1 cellular context compared by ENCODE assay signal in genomic region chr5:76488969-76489368, GRCh38.
TF ChIP-seq lines count a peak whose summit lies in the region.

No MANE protein-coding gene starts in this region.

TF ChIP-seq in IMR-90, 13 proteins besides CTCF, POLR2A, EP300 and RAD21 (continued from another document):
- TF ChIP-seq SMC3 (IDR thresholded peaks at IDR 0.05; ENCODE audit: low read depth, low read length) (no peak), CEBPB (IDR thresholded peaks at IDR 0.05; ENCODE audit: low read depth, low read length) (no peak)
